Comparison of ENCODE assay signal across 8 cellular contexts in the genomic region with DNA sequence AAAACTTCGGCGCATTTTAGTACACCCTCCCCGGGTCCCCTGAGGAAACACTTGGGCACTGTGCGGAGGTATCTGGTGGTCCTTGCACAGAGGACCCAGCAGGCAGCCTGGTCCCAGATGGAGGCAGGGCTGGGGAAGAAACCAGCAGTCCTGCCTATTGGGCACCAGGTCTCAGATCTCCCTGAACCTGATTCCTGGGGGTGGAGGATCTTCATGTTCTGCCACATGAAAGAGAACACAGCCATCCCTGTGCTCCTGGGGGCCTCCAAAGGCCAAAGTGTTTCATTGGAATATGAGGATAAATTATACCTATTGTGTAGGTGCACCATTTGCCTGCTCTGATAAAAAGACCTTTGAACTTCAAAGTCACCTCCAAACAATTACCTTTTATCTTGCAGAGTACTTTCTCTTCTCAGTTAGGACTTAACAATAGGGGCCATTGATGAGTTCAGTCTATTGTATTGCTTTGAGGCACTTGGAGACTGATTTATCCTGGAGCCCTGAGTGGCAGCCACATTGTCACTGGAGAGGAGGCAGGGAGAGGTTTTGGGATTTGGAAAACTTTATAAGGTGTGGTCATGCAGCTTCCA. TPM values are rescaled to one million over a fixed set of nuclear protein-coding genes. Genes with fewer than 3 reads are reported as not detected.
DNase-seq lines count a peak whose midpoint lies in the region; ATAC-seq and TF ChIP-seq lines count a peak whose summit lies in the region.

No MANE protein-coding gene starts in this region.

- no peak overlapping the region for H2BK12ac ChIP-seq in trophoblast cell (ENCODE audit: low read length)

- H3K36me3 ChIP-seq in MG63 (peaks cover 11% of the 10 kb centered on the region), trophoblast cell (ENCODE audit: control insufficient read depth in 1 of 2, insufficient read depth in 2 of 2, low read length in 2 of 2) (peaks cover 4 to 11% of the 10 kb centered on the region in 2 experiments)

- no peak overlapping the region for H3K14ac ChIP-seq in trophoblast cell (ENCODE audit: low read length)

- H3K79me1 ChIP-seq in trophoblast cell (ENCODE audit: low read length), result peaks cover 23% of the 10 kb centered on the region

- ATAC-seq in GM19351 (IDR thresholded peaks at IDR 0.05; ENCODE audit: unreplicated experiment), result no peak
- ATAC-seq in HG03097 (IDR thresholded peaks at IDR 0.05; ENCODE audit: low FRiP score, unreplicated experiment), result no peak

- peak overlapping the region; percentile 81 for H3K4me2 ChIP-seq in trophoblast cell (ENCODE audit: low read length)

- no peak overlapping the region for H3K27ac ChIP-seq in dorsolateral prefrontal cortex
- H3K27ac ChIP-seq in trophoblast cell (ENCODE audit: low read depth, low read length), result no peak overlapping the region

- no peak overlapping the region for H2BK120ac ChIP-seq in trophoblast cell (ENCODE audit: insufficient read depth, low read length, poor library complexity)

- WGBS in trophoblast cell (ENCODE audit: extremely low coverage, insufficient coverage, insufficient read length), result no CpG with 5 or more reads among the region's 4 CpGs

- H4K91ac ChIP-seq in trophoblast cell (ENCODE audit: low read depth, low read length), result peak overlapping the region; percentile 0

- H4K8ac ChIP-seq in trophoblast cell (ENCODE audit: low read depth, low read length), result no peak overlapping the region

- DNase-seq in ELF-1 (ENCODE audit: low read depth, low spot score), result peak; percentile 56
- DNase-seq in MG63, result no peak
- no peak for DNase-seq in dorsolateral prefrontal cortex
- no peak for DNase-seq in trophoblast cell
- no peak for DNase-seq in NCI-H1436 treated with DMSO at 0.1 percent for 48 hours (lab: John Stamatoyannopoulos, UW)
- DNase-seq in stimulated activated CD4-positive, alpha-beta T cell treated with anti-CD3 and anti-CD28 coated beads, Interleukin-4, amount 100 ng/mL, for 24 hours, result no peak

- no peak overlapping the region for H2AFZ ChIP-seq in trophoblast cell (ENCODE audit: insufficient read depth, low read length, poor library complexity)

- peaks cover 21 to 22% of the 10 kb centered on the region in 2 experiments for H3K4me1 ChIP-seq in trophoblast cell (ENCODE audit: control insufficient read depth in 1 of 2, insufficient read depth in 2 of 2, low read length in 2 of 2)

- H4K12ac ChIP-seq in trophoblast cell (ENCODE audit: low read depth, low read length), result no peak overlapping the region

- H3K4me3 ChIP-seq in MG63 (peak overlapping the region; percentile 74), dorsolateral prefrontal cortex (peak overlapping the region in 42 of 59 donors; percentile 55 to 89 (median 78)), trophoblast cell (ENCODE audit: low read depth, low read length) (no peak overlapping the region)

- H3K9ac ChIP-seq in trophoblast cell (ENCODE audit: low read length), result no peak overlapping the region

- TF ChIP-seq CTCF in dorsolateral prefrontal cortex (IDR thresholded peaks at IDR 0.05 in 54 of 56, conservative IDR thresholded peaks at IDR 0.05 in 2 of 56; ENCODE audit: low read depth in 1 of 56, partially characterized antibody in 56 of 56), result no peak

- intact Hi-C loops in dorsolateral prefrontal cortex (cut with DNase I), result no loop called here

- no peak overlapping the region for H2BK5ac ChIP-seq in trophoblast cell (ENCODE audit: low read depth, low read length, poor library complexity)

- H3K9me3 ChIP-seq in MG63 (no peaks in the 10 kb centered on the region), trophoblast cell (ENCODE audit: insufficient read depth, low read depth, low read length) (no peaks in the 10 kb centered on the region)

- H3K23ac ChIP-seq in trophoblast cell (ENCODE audit: low read length), result no peak overlapping the region

- H3K4ac ChIP-seq in trophoblast cell (ENCODE audit: low read depth, low read length), result peak overlapping the region; percentile 77

- H3K27me3 ChIP-seq in MG63 (no peaks in the 10 kb centered on the region), dorsolateral prefrontal cortex (peaks cover 0 to 31% (median 0%) of the 10 kb centered on the region in 45 donors), trophoblast cell (ENCODE audit: insufficient read depth, low read length) (no peaks in the 10 kb centered on the region)

- no peak overlapping the region for H3K18ac ChIP-seq in trophoblast cell (ENCODE audit: low read length)

- H3K79me2 ChIP-seq in trophoblast cell (ENCODE audit: control insufficient read depth, insufficient read depth, low read length, poor library complexity), result peaks cover 31% of the 10 kb centered on the region

- H2AK5ac ChIP-seq in trophoblast cell (ENCODE audit: low read length), result no peak overlapping the region

RNA-seq across cellular contexts. Expression of a gene that starts 1.8 kb away (rescaled TPM):
- 132 and 169 TPM in 2 replicates for total RNA-seq in MG63 (2014; rRNA removed; shearing (Covaris generic); ENCODE audit: low replicate concordance)
- total RNA-seq in dorsolateral prefrontal cortex, result 10 to 100 TPM; 10.1 to 64.8 (median 24.4) TPM
- 277 and 283 TPM in 2 replicates for polyA plus RNA-seq in trophoblast cell (2013)
